Comparison of ENCODE assay signal across 24 cellular contexts in genomic region chr11:3700410-3700809, GRCh38. TPM values are rescaled to one million over a fixed set of nuclear protein-coding genes. Genes with fewer than 3 reads are reported as not detected.
DNase-seq lines count a peak whose midpoint lies in the region; ATAC-seq, FAIRE-seq and TF ChIP-seq lines count a peak whose summit lies in the region.
"Had no signal": no experiment of that assay in that cellular context is flagged by ENCODE, and none has a peak within 500 bp of the region (broad histone marks: within the 10 kb centered on the region; RNA-seq: fewer than 3 reads in every experiment).

No MANE protein-coding gene starts in this region.

- no peak for TF ChIP-seq CTCF in C4-2B (conservative IDR thresholded peaks at IDR 0.05)
- TF ChIP-seq CTCF in WTC11 (IDR thresholded peaks at IDR 0.05), result no peak

- FAIRE-seq in GM12891 (lab: Jason Lieb, UNC), result no peak
- FAIRE-seq: D721Med had no signal

- peak overlapping the region; percentile 9 for H3K27ac Mint-ChIP-seq in activated CD4-positive, alpha-beta T cell treated with anti-CD3 and anti-CD28 coated beads for 36 hours
- H3K27ac Mint-ChIP-seq in WTC11, result peak overlapping the region; percentile 39; the same call in 1 of the 2 replicates

- POLR2A ChIA-PET in activated CD4-positive, alpha-beta T cell treated with anti-CD3 and anti-CD28 coated beads for 36 hours (lab: Charles Lee), result no interaction called here
- POLR2A ChIA-PET in WTC11 (lab: Charles Lee), result no interaction called here

- DNase-seq in activated CD4-positive, alpha-beta T cell treated with anti-CD3 and anti-CD28 coated beads for 36 hours, result no peak
- DNase-seq in activated CD4-positive, alpha-beta T cell treated with anti-CD3 and anti-CD28 coated beads for 48 hours, result no peak
- DNase-seq in WTC11 (ENCODE audit: low spot score), result no peak
- peak; percentile 6 for DNase-seq in inferior parietal cortex (ENCODE audit: extremely low spot score)
- DNase-seq in GM12891 (ENCODE audit: insufficient read length, low spot score), result no peak
- DNase-seq in NCI-H345 treated with DMSO at 0.1 percent for 48 hours (lab: John Stamatoyannopoulos, UW; ENCODE audit: unreplicated experiment), result no peak
- DNase-seq: 8988T, ACHN, BE2C, GOT3, HCEC 1CT, IMR-90, MM.1S, NCI-H2029, NCI-H2227 treated with DMSO at 0.1 percent for 48 hours, NCI-H510A, NCI-H69, RPMI8226, SHP77 had no signal

- H3K36me3 Mint-ChIP-seq in activated CD4-positive, alpha-beta T cell treated with anti-CD3 and anti-CD28 coated beads for 36 hours (ENCODE audit: low read depth), result peaks cover 57% of the 10 kb centered on the region
- H3K36me3 Mint-ChIP-seq in WTC11, result peaks cover 66% of the 10 kb centered on the region

- no peaks in the 10 kb centered on the region for H3K4me1 Mint-ChIP-seq in activated CD4-positive, alpha-beta T cell treated with anti-CD3 and anti-CD28 coated beads for 36 hours
- no peaks in the 10 kb centered on the region for H3K4me1 Mint-ChIP-seq in WTC11

- H3K4me3 Mint-ChIP-seq in activated CD4-positive, alpha-beta T cell treated with anti-CD3 and anti-CD28 coated beads for 36 hours, result no peak overlapping the region
- no peak overlapping the region for H3K4me3 Mint-ChIP-seq in WTC11

- no peaks in the 10 kb centered on the region for H3K9me3 Mint-ChIP-seq in activated CD4-positive, alpha-beta T cell treated with anti-CD3 and anti-CD28 coated beads for 36 hours (ENCODE audit: low read depth)
- H3K9me3 Mint-ChIP-seq in WTC11, result no peaks in the 10 kb centered on the region

- no peak for TF ChIP-seq POLR2A in GM12891 (IDR thresholded peaks at IDR 0.05; ENCODE audit: low read depth, low read length)

- peak overlapping the region; percentile 67 for H3K27ac ChIP-seq in C4-2B
- H3K27ac ChIP-seq: KMS-11 had no signal

- intact Hi-C loops in activated CD4-positive, alpha-beta T cell treated with anti-CD3 and anti-CD28 coated beads for 36 hours (cut with DNase I, micrococcal nuclease), result no loop called here

- H3K27me3 Mint-ChIP-seq in activated CD4-positive, alpha-beta T cell treated with anti-CD3 and anti-CD28 coated beads for 36 hours, result no peaks in the 10 kb centered on the region
- H3K27me3 Mint-ChIP-seq in WTC11 (ENCODE audit: low read depth), result no peaks in the 10 kb centered on the region

- ATAC-seq in activated CD4-positive, alpha-beta T cell treated with anti-CD3 and anti-CD28 coated beads for 36 hours, result no peak
- ATAC-seq in WTC11, result no peak
- ATAC-seq in HG03432 (IDR thresholded peaks at IDR 0.05; ENCODE audit: unreplicated experiment), result no peak

- CTCF ChIA-PET in activated CD4-positive, alpha-beta T cell treated with anti-CD3 and anti-CD28 coated beads for 36 hours (lab: Charles Lee), result interaction anchor here (0.7 to 1.7 kb wide), 2 partner anchors 19 to 27 kb away, joined by 4 to 5 read pairs; no protein-coding TSS in a partner anchor
- CTCF ChIA-PET in WTC11 (lab: Charles Lee), result no interaction called here

TF ChIP-seq in WTC11, 78 proteins besides CTCF, POLR2A, EP300 and RAD21 (continues in another document):
- TF ChIP-seq GRHL2 (CRISPR knock-in tag; IDR thresholded peaks at IDR 0.05; ENCODE audit: insufficient replicate concordance, severe bottlenecking), result no peak
- TF ChIP-seq JAZF1 (CRISPR knock-in tag; IDR thresholded peaks at IDR 0.05), result no peak
- no peak for TF ChIP-seq MXD4 (CRISPR knock-in tag; IDR thresholded peaks at IDR 0.05; ENCODE audit: borderline replicate concordance)
- no peak for TF ChIP-seq KAT7 (CRISPR knock-in tag; IDR thresholded peaks at IDR 0.05; ENCODE audit: borderline replicate concordance)
- TF ChIP-seq, protein P1, sequence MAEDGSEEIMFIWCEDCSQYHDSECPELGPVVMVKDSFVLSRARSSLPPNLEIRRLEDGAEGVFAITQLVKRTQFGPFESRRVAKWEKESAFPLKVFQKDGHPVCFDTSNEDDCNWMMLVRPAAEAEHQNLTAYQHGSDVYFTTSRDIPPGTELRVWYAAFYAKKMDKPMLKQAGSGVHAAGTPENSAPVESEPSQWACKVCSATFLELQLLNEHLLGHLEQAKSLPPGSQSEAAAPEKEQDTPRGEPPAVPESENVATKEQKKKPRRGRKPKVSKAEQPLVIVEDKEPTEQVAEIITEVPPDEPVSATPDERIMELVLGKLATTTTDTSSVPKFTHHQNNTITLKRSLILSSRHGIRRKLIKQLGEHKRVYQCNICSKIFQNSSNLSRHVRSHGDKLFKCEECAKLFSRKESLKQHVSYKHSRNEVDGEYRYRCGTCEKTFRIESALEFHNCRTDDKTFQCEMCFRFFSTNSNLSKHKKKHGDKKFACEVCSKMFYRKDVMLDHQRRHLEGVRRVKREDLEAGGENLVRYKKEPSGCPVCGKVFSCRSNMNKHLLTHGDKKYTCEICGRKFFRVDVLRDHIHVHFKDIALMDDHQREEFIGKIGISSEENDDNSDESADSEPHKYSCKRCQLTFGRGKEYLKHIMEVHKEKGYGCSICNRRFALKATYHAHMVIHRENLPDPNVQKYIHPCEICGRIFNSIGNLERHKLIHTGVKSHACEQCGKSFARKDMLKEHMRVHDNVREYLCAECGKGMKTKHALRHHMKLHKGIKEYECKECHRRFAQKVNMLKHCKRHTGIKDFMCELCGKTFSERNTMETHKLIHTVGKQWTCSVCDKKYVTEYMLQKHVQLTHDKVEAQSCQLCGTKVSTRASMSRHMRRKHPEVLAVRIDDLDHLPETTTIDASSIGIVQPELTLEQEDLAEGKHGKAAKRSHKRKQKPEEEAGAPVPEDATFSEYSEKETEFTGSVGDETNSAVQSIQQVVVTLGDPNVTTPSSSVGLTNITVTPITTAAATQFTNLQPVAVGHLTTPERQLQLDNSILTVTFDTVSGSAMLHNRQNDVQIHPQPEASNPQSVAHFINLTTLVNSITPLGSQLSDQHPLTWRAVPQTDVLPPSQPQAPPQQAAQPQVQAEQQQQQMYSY (CRISPR knock-in tag; IDR thresholded peaks at IDR 0.05), result no peak
- no peak for TF ChIP-seq IRF1 (CRISPR knock-in tag; IDR thresholded peaks at IDR 0.05)

TF ChIP-seq in GM12891, 5 proteins besides CTCF, POLR2A, EP300 and RAD21:
- TF ChIP-seq PAX5 (IDR thresholded peaks at IDR 0.05; ENCODE audit: insufficient read depth, low read length, severe bottlenecking) (no peak), POU2F2 (IDR thresholded peaks at IDR 0.05; ENCODE audit: low read depth, low read length) (no peak), POLR2AphosphoS5 (IDR thresholded peaks at IDR 0.05; ENCODE audit: low read depth, low read length) (no peak), TAF1 (IDR thresholded peaks at IDR 0.05; ENCODE audit: low read depth, low read length) (no peak), SPI1 (IDR thresholded peaks at IDR 0.05; ENCODE audit: low read depth, low read length) (no peak)

RNA-seq across cellular contexts. Expression of gene CHRNA10, which starts 29.2 kb away (rescaled TPM):
- total RNA-seq in activated CD4-positive, alpha-beta T cell treated with anti-CD3 and anti-CD28 coated beads for 36 hours, result 1 to 10 TPM in 1 of 2 experiments, under 1 TPM in 1; 0.91 to 1.1 TPM
- total RNA-seq in WTC11 (2021), result 0.46 to 1.7 TPM (median 0.73 TPM) in 3 replicates
- 0.30 TPM for polyA plus RNA-seq in GM12891 (2012; ENCODE audit: low read depth, missing spikeins)

RNA-seq across cellular contexts. Expression of gene ART1, which starts 55.5 kb away (rescaled TPM):
- not detected for total RNA-seq in activated CD4-positive, alpha-beta T cell treated with anti-CD3 and anti-CD28 coated beads for 36 hours
- not detected in 3 replicates for total RNA-seq in WTC11 (2021)
- polyA plus RNA-seq in GM12891 (2012; ENCODE audit: low read depth, missing spikeins), result not detected
- total RNA-seq: IMR-90, SK-MEL-5 had no signal
- polyA plus RNA-seq: IMR-90 had no signal

RNA-seq across cellular contexts. Expression of gene ART5, which starts 58.6 kb away (rescaled TPM):
- under 1 TPM in 1 of 2 experiments, not detected in 1; 0.23 TPM for total RNA-seq in activated CD4-positive, alpha-beta T cell treated with anti-CD3 and anti-CD28 coated beads for 36 hours
- 4.5 to 8.7 TPM (median 8.1 TPM) in 3 replicates for total RNA-seq in WTC11 (2021)
- polyA plus RNA-seq in GM12891 (2012; ENCODE audit: low read depth, missing spikeins), result not detected
- total RNA-seq: IMR-90, SK-MEL-5 had no signal
- polyA plus RNA-seq: IMR-90 had no signal
